Comparison of ENCODE assay signal across 8 cellular contexts in genomic region chr12:30694971-30695326, GRCh38. TPM values are rescaled to one million over a fixed set of nuclear protein-coding genes. Genes with fewer than 3 reads are reported as not detected.
A peak's percentile ranks its signal among the peaks of the same experiment; 100 is the strongest.
DNase-seq lines count a peak whose midpoint lies in the region; ATAC-seq and TF ChIP-seq lines count a peak whose summit lies in the region.

No MANE protein-coding gene starts in this region.

- DNase-seq in ELR (ENCODE audit: low read depth) (peak; percentile 66), OCI-M1 (lab: John Stamatoyannopoulos, UW) (peak; percentile 61), cardiac fibroblast (ENCODE audit: low read depth in 2 of 2) (peak; percentile 32 to 45), kidney epithelial cell (ENCODE audit: low read depth) (no peak), OCI-M2 (lab: John Stamatoyannopoulos, UW; ENCODE audit: unreplicated experiment) (no peak)
- peak; percentile 9 for DNase-seq in stimulated activated CD8-positive, alpha-beta memory T cell treated with anti-CD3 and anti-CD28 coated beads, Interleukin-15, amount 100 ng/mL, for 24 hours (ENCODE audit: low read depth)

- H3K36me3 ChIP-seq in kidney epithelial cell (ENCODE audit: control insufficient read depth, insufficient read depth, low read length), result no peaks in the 10 kb centered on the region

- peak overlapping the region; percentile 69 for H3K27ac ChIP-seq in 22Rv1

- peak; percentile 21 for ATAC-seq in HG02981 (IDR thresholded peaks at IDR 0.05; ENCODE audit: unreplicated experiment)

- H3K4me3 ChIP-seq in cardiac fibroblast (replicated peaks in 1 of 2; ENCODE audit: low read depth in 2 of 2, low read length in 2 of 2) (peak overlapping the region; percentile 98), kidney epithelial cell (ENCODE audit: low read depth, low read length) (peak overlapping the region; percentile 75)

- no peaks in the 10 kb centered on the region for H3K27me3 ChIP-seq in kidney epithelial cell (ENCODE audit: control insufficient read depth, insufficient read depth, low read length)

- TF ChIP-seq CTCF in 22Rv1 (IDR thresholded peaks at IDR 0.05), result no peak
- TF ChIP-seq CTCF in cardiac fibroblast (IDR thresholded peaks at IDR 0.05; ENCODE audit: low read depth, low read length), result no peak
- peak; percentile 27 for TF ChIP-seq CTCF in kidney epithelial cell (IDR thresholded peaks at IDR 0.05; ENCODE audit: insufficient read depth, low read length, poor library complexity, severe bottlenecking)

RNA-seq across cellular contexts. Expression of gene IPO8, which starts 0.7 kb away (rescaled TPM):
- total RNA-seq in kidney epithelial cell, result 21.7 and 26.2 TPM in 2 replicates

RNA-seq across cellular contexts. Expression of gene CAPRIN2, which starts 59.8 kb away (rescaled TPM):
- total RNA-seq in kidney epithelial cell, result 25.9 and 30.2 TPM in 2 replicates

Comparison
In these comparisons a context has a peak if more than half of its experiments do, and no peak if none do; other contexts are left out.
1. DNase-seq: peak in ELR (single experiment), OCI-M1 (single experiment), cardiac fibroblast (2 of 2) and stimulated activated CD8-positive, alpha-beta memory T cell treated with anti-CD3 and anti-CD28 coated beads, Interleukin-15, amount 100 ng/mL, for 24 hours (single experiment); none in kidney epithelial cell (single experiment) and OCI-M2 (single experiment).